In genomic region chr20:54227751-54228150, GRCh38 we compare ENCODE assay signal across 1 cellular context.
TF ChIP-seq lines count a peak whose summit lies in the region.

No MANE protein-coding gene starts in this region.

TF ChIP-seq in GM12878, 131 proteins besides CTCF, POLR2A, EP300 and RAD21 (continued from another document):
- TF ChIP-seq CUX1 (IDR thresholded peaks at IDR 0.05; ENCODE audit: insufficient replicate concordance, low read depth, low read length) = no peak
TF ChIP-seq in GM12878: peak in this region for 1.
